Comparison of ENCODE assay signal across 8 cellular contexts in the genomic region with DNA sequence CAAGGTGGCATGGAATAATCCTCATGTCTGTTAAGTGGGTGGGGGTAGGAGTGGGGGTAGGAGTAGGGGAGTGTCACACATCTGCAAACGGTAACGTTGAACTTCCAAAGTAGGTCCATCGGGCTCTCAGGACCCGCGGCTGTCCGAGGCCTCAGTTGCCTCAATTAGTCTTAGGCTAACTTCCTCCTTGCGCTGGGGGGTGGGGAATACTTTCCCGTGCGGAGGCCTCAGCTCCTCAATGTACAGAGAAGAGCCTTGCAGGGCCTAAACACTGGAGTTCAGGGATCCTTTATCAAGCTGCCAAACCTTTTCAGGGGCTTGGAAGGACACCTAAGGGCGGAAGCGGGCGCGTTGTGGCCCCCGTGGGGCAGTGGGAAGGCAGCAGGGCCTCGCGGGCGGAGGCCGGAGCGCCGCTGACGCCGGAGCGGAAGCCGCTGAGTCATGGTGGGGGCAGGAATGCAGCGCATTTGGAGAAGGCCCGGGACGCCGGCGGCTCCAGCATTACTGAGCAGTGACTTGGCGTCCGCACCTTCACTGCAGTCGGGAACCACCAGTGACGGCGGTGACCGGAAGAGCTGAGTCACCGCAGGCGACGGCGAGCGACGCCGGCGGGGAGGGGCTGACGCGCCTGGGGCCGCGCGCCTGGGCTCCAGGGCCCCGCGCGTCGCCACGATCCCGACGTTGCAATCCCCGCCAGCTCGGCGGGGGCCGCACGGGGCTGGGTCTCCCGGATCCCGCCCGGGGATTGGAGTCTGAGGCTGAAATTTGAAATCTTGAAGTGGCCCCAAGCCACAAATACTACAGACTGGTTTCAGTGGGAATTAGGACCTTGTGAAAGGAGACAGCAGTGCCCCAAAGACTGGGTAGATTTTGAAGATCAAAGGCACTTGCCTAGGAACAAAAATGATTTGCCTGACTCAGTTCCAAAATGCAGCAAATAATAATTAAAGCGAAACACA. TPM values are rescaled to one million over a fixed set of nuclear protein-coding genes. Genes with fewer than 3 reads are reported as not detected.
A peak's percentile ranks its signal among the peaks of the same experiment; 100 is the strongest.
DNase-seq lines count a peak whose midpoint lies in the region; ATAC-seq and TF ChIP-seq lines count a peak whose summit lies in the region.

No MANE protein-coding gene starts in this region.

- no peaks in the 10 kb centered on the region for H3K27me3 ChIP-seq in left lung

- DNase-seq in NCI-H69 (lab: John Stamatoyannopoulos, UW), result peak; percentile 94
- DNase-seq in activated CD4-positive, alpha-beta T cell treated with anti-CD3 and anti-CD28 coated beads, Interleukin-2, amount 10 ng/mL, durations not matched to agents 7 days and 5 days, result peak; percentile 72
- peak; percentile 97 for DNase-seq in dedifferentiated amniotic fluid mesenchymal stem cell (ENCODE audit: extremely low spot score)
- peak; percentile 97 to 100 for DNase-seq in left lung
- DNase-seq in stimulated activated CD4-positive, alpha-beta T cell treated with anti-CD3 and anti-CD28 coated beads, Interleukin-2, amount 100 ng/mL, for 24 hours, result peak; percentile 80 to 87

- no peaks in the 10 kb centered on the region for H3K9me3 ChIP-seq in left lung

- no peaks in the 10 kb centered on the region for H3K9me3 Mint-ChIP-seq in activated CD4-positive, alpha-beta T cell treated with anti-CD3 and anti-CD28 coated beads, Interleukin-2, amount 10 ng/mL, durations not matched to agents 7 days and 5 days

- H3K27ac ChIP-seq in C4-2B, result peak overlapping the region; percentile 99
- peak overlapping the region; percentile 95 to 99 for H3K27ac ChIP-seq in left lung

- peak overlapping the region; percentile 71 for H3K4me3 Mint-ChIP-seq in activated CD4-positive, alpha-beta T cell treated with anti-CD3 and anti-CD28 coated beads, Interleukin-2, amount 10 ng/mL, durations not matched to agents 7 days and 5 days

- no peak for TF ChIP-seq CTCF in C4-2B (conservative IDR thresholded peaks at IDR 0.05)
- TF ChIP-seq CTCF in left lung (IDR thresholded peaks at IDR 0.05), result no peak

- peak overlapping the region; percentile 92 for H3K27ac Mint-ChIP-seq in activated CD4-positive, alpha-beta T cell treated with anti-CD3 and anti-CD28 coated beads, Interleukin-2, amount 10 ng/mL, durations not matched to agents 7 days and 5 days

- intact Hi-C loops in left lung (cut with DNase I), result no loop called here

- H3K36me3 Mint-ChIP-seq in activated CD4-positive, alpha-beta T cell treated with anti-CD3 and anti-CD28 coated beads, Interleukin-2, amount 10 ng/mL, durations not matched to agents 7 days and 5 days (ENCODE audit: low read depth), result no peaks in the 10 kb centered on the region

- ATAC-seq in GM19395 (IDR thresholded peaks at IDR 0.05; ENCODE audit: unreplicated experiment) (peak; percentile 95), HG03521 (IDR thresholded peaks at IDR 0.05; ENCODE audit: unreplicated experiment) (peak; percentile 98), left lung (peak; percentile 98)

- no peaks in the 10 kb centered on the region for H3K27me3 Mint-ChIP-seq in activated CD4-positive, alpha-beta T cell treated with anti-CD3 and anti-CD28 coated beads, Interleukin-2, amount 10 ng/mL, durations not matched to agents 7 days and 5 days

- peak overlapping the region; percentile 25 to 42 for H3K4me3 ChIP-seq in left lung

- peaks cover 3 to 29% of the 10 kb centered on the region in 2 donors for H3K4me1 ChIP-seq in left lung

- POLR2A ChIA-PET in activated CD4-positive, alpha-beta T cell treated with anti-CD3 and anti-CD28 coated beads, Interleukin-2, amount 10 ng/mL, durations not matched to agents 7 days and 5 days (lab: Charles Lee), result no interaction called here

- H3K36me3 ChIP-seq in left lung, result no peaks in the 10 kb centered on the region

- H3K4me1 Mint-ChIP-seq in activated CD4-positive, alpha-beta T cell treated with anti-CD3 and anti-CD28 coated beads, Interleukin-2, amount 10 ng/mL, durations not matched to agents 7 days and 5 days, result peaks cover 25% of the 10 kb centered on the region

- CTCF ChIA-PET in activated CD4-positive, alpha-beta T cell treated with anti-CD3 and anti-CD28 coated beads, Interleukin-2, amount 10 ng/mL, durations not matched to agents 7 days and 5 days (lab: Charles Lee), result interaction anchor here (0.6 kb wide), 1 partner anchor 54 kb away, joined by 3 read pairs; no protein-coding TSS in a partner anchor

RNA-seq across cellular contexts. Expression of a gene that starts 20.2 kb away (rescaled TPM):
- total RNA-seq in activated CD4-positive, alpha-beta T cell treated with anti-CD3 and anti-CD28 coated beads, Interleukin-2, amount 10 ng/mL, durations not matched to agents 7 days and 5 days, result 100 to 1,000 TPM in 1 of 2 experiments, 10 to 100 TPM in 1; 95.9 to 107 TPM
- total RNA-seq in left lung, result 100 to 1,000 TPM; 147 to 152 TPM

RNA-seq across cellular contexts. Expression of a gene that starts 49.8 kb away (rescaled TPM):
- 10 to 100 TPM; 32.2 to 36.6 TPM for total RNA-seq in activated CD4-positive, alpha-beta T cell treated with anti-CD3 and anti-CD28 coated beads, Interleukin-2, amount 10 ng/mL, durations not matched to agents 7 days and 5 days
- 10 to 100 TPM; 71.9 to 77.1 TPM for total RNA-seq in left lung

Comparison
In these comparisons a context has a peak if more than half of its experiments do, and no peak if none do; other contexts are left out.
1. Peak in every context shown above with its lines: DNase-seq, ATAC-seq, H3K4me3 ChIP-seq and H3K27ac ChIP-seq.